8 cellular contexts compared by ENCODE assay signal in the genomic region with DNA sequence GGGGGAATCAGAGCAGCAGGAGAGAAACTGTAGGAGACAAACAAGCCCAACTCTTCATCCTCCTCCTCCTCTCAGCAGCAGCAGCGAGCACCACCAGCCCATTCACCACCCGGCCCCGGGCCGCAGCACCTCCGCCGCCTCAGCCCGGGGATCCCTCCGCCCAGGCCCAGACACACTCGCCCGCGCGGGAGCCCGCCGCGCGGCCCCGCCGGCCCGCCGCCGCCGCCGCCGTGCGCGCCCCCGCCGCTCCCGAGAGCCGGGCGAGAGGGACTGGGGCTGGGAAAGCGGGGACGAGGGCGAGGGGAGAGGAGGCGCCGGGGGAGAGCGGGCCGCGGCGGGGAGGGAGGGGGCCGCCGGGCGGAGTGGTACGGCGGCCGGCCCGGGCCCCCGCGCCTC. TPM values are rescaled to one million over a fixed set of nuclear protein-coding genes. Genes with fewer than 3 reads are reported as not detected.
DNase-seq lines count a peak whose midpoint lies in the region; ATAC-seq and TF ChIP-seq lines count a peak whose summit lies in the region.

Gene PHF21A (minus strand): TSS at position 127 of the 396 bp plus-strand sequence. CDS start 37,235 bp downstream, outside the sequence.

- intact Hi-C loops in right cardiac atrium (cut with DNase I) = loop anchor here in 3 of 4 donors (2.0 to 10.0 kb wide), 3 partner anchors 117 to 193 kb away; no protein-coding TSS in a partner anchor

- DNase-seq in NCI-H1417 treated with DMSO at 0.1 percent for 48 hours (lab: John Stamatoyannopoulos, UW) (peak; percentile 54), amniotic stem cell (lab: John Stamatoyannopoulos, UW) (peak; percentile 93), right cardiac atrium (peak; percentile 92 to 97 (median 95)), renal cortical epithelial cell (ENCODE audit: low read depth) (peak; percentile 66), putamen (ENCODE audit: low spot score) (no peak)

- H3K4me1 ChIP-seq in right cardiac atrium (ENCODE audit: control insufficient read depth, insufficient read depth, low read length) = no peaks in the 10 kb centered on the region

- no peaks in the 10 kb centered on the region for H3K27me3 ChIP-seq in right cardiac atrium (ENCODE audit: control insufficient read depth, insufficient read depth)

- no peaks in the 10 kb centered on the region for H3K9me3 Mint-ChIP-seq in T-helper 1 cell treated with Interleukin-12 subunit alpha and Interleukin-12 subunit beta and Interleukin-4 antibody, amounts not matched to agents 30 μg/mL and 1 μg/mL, for 36 hours

- H3K9me3 ChIP-seq in right cardiac atrium (ENCODE audit: control insufficient read depth, low read length) = no peaks in the 10 kb centered on the region

- peak within 1 kb of the TSS; percentile 91 for H3K27ac Mint-ChIP-seq in T-helper 1 cell treated with Interleukin-12 subunit alpha and Interleukin-12 subunit beta and Interleukin-4 antibody, amounts not matched to agents 30 μg/mL and 1 μg/mL, for 36 hours

- TF ChIP-seq CTCF in GM12875 (IDR thresholded peaks at IDR 0.05; ENCODE audit: borderline replicate concordance, insufficient read depth, low read depth, low read length) = no peak

- no peaks in the 10 kb centered on the region for H3K36me3 Mint-ChIP-seq in T-helper 1 cell treated with Interleukin-12 subunit alpha and Interleukin-12 subunit beta and Interleukin-4 antibody, amounts not matched to agents 30 μg/mL and 1 μg/mL, for 36 hours (ENCODE audit: low read depth)

- H3K4me1 Mint-ChIP-seq in T-helper 1 cell treated with Interleukin-12 subunit alpha and Interleukin-12 subunit beta and Interleukin-4 antibody, amounts not matched to agents 30 μg/mL and 1 μg/mL, for 36 hours (ENCODE audit: low read depth) = peaks cover 27% of the 10 kb centered on the region

- H3K27me3 Mint-ChIP-seq in T-helper 1 cell treated with Interleukin-12 subunit alpha and Interleukin-12 subunit beta and Interleukin-4 antibody, amounts not matched to agents 30 μg/mL and 1 μg/mL, for 36 hours (ENCODE audit: low read depth) = no peaks in the 10 kb centered on the region

- peak within 1 kb of the TSS; percentile 100 for H3K27ac ChIP-seq in right cardiac atrium (ENCODE audit: low read length)

- H3K4me3 ChIP-seq in GM12875 (ENCODE audit: low read depth, low read length) = peak within 1 kb of the TSS; percentile 73
- H3K4me3 ChIP-seq in right cardiac atrium (ENCODE audit: low read length) = peak within 1 kb of the TSS; percentile 99

- ATAC-seq in HG02678 (IDR thresholded peaks at IDR 0.05; ENCODE audit: unreplicated experiment) (peak; percentile 44), right cardiac atrium (peak; percentile 86 to 89)

- peak within 1 kb of the TSS; percentile 91 for H3K4me3 Mint-ChIP-seq in T-helper 1 cell treated with Interleukin-12 subunit alpha and Interleukin-12 subunit beta and Interleukin-4 antibody, amounts not matched to agents 30 μg/mL and 1 μg/mL, for 36 hours

- under 1% methylated on average over 47 of the region's 49 CpGs for WGBS in right cardiac atrium

RNA-seq across cellular contexts. Expression of gene PHF21A, which starts in this region (rescaled TPM):
- total RNA-seq in right cardiac atrium (10 to 100 TPM; 50.5 to 57.3 (median 52.2) TPM), renal cortical epithelial cell (8.9 and 27.7 TPM in 2 replicates)
- polyA plus RNA-seq in right cardiac atrium = 23.6 TPM
